11 cellular contexts compared by ENCODE assay signal in genomic region chrX:45762699-45763647, GRCh38.
DNase-seq lines count a peak whose midpoint lies in the region; ATAC-seq and TF ChIP-seq lines count a peak whose summit lies in the region.
"Had no signal": no experiment of that assay in that cellular context is flagged by ENCODE, and none has a peak within 500 bp of the region (broad histone marks: within the 10 kb centered on the region; RNA-seq: fewer than 3 reads in every experiment).

No MANE protein-coding gene starts in this region.

- H4K20me1 ChIP-seq in smooth muscle cell (ENCODE audit: low read depth): peaks cover 33% of the 10 kb centered on the region

- peak overlapping the region; percentile 88 for H3K27ac ChIP-seq in smooth muscle cell (ENCODE audit: low read depth)
- H3K27ac ChIP-seq in Peyer's patch: peak overlapping the region in 2 of 4 donors; percentile 21 to 50
- H3K27ac ChIP-seq: tibial artery had no signal

- peaks cover 60% of the 10 kb centered on the region for H3K4me1 Mint-ChIP-seq in activated T-helper 2 cell treated with anti-CD3 and anti-CD28 coated beads, Interferon-gamma antibody, Interleukin-2, Interleukin-4, amounts not matched to agents 10 μg/mL and 5 μg/mL and 100 μg/mL, durations not matched to agents 14 hours and 24 hours and 36 hours (ENCODE audit: low read depth)

- no peaks in the 10 kb centered on the region for H3K9me3 Mint-ChIP-seq in activated T-helper 2 cell treated with anti-CD3 and anti-CD28 coated beads, Interferon-gamma antibody, Interleukin-2, Interleukin-4, amounts not matched to agents 10 μg/mL and 5 μg/mL and 100 μg/mL, durations not matched to agents 14 hours and 24 hours and 36 hours

- H3K36me3 Mint-ChIP-seq in activated T-helper 2 cell treated with anti-CD3 and anti-CD28 coated beads, Interferon-gamma antibody, Interleukin-2, Interleukin-4, amounts not matched to agents 10 μg/mL and 5 μg/mL and 100 μg/mL, durations not matched to agents 14 hours and 24 hours and 36 hours (ENCODE audit: low read depth): peaks cover 81% of the 10 kb centered on the region

- H3K27me3 Mint-ChIP-seq in activated T-helper 2 cell treated with anti-CD3 and anti-CD28 coated beads, Interferon-gamma antibody, Interleukin-2, Interleukin-4, amounts not matched to agents 10 μg/mL and 5 μg/mL and 100 μg/mL, durations not matched to agents 14 hours and 24 hours and 36 hours (ENCODE audit: low read depth): no peaks in the 10 kb centered on the region

- H3K36me3 ChIP-seq in smooth muscle cell (ENCODE audit: low read depth): no peaks in the 10 kb centered on the region
- H3K36me3 ChIP-seq in Peyer's patch: no peaks in the 10 kb centered on the region
- H3K36me3 ChIP-seq: tibial artery had no signal

- H3K9ac ChIP-seq in smooth muscle cell (ENCODE audit: low read depth): no peak overlapping the region

- H3K4me3 ChIP-seq in smooth muscle cell (no peak overlapping the region), Peyer's patch (no peak overlapping the region)
- H3K4me3 ChIP-seq: tibial artery had no signal

- H3K4me3 Mint-ChIP-seq in activated T-helper 2 cell treated with anti-CD3 and anti-CD28 coated beads, Interferon-gamma antibody, Interleukin-2, Interleukin-4, amounts not matched to agents 10 μg/mL and 5 μg/mL and 100 μg/mL, durations not matched to agents 14 hours and 24 hours and 36 hours (ENCODE audit: low read depth): peak overlapping the region; percentile 55

- H3K79me2 ChIP-seq in smooth muscle cell (ENCODE audit: low read depth): peaks cover 68% of the 10 kb centered on the region

- no peak for DNase-seq in activated CD4-positive, CD25-positive, alpha-beta regulatory T cell treated with anti-CD3 and anti-CD28 coated beads, Interleukin-2, amount 50 U/mL, for 72 hours
- DNase-seq in activated T-helper 2 cell treated with anti-CD3 and anti-CD28 coated beads, Interferon-gamma antibody, Interleukin-2, Interleukin-4, amounts not matched to agents 10 μg/mL and 5 μg/mL and 100 μg/mL, durations not matched to agents 14 hours and 24 hours and 36 hours (ENCODE audit: low spot score): no peak
- DNase-seq in smooth muscle cell (lab: John Stamatoyannopoulos, UW; ENCODE audit: unreplicated experiment): no peak
- DNase-seq in dermis blood vessel endothelial cell: no peak
- no peak for DNase-seq in Peyer's patch
- DNase-seq: activated CD4-positive, alpha-beta T cell treated with anti-CD3 and anti-CD28 coated beads for 1 hour; NCI-H2227 treated with DMSO at 0.1 percent for 48 hours; tibial artery had no signal

- H3K4me1 ChIP-seq in smooth muscle cell (ENCODE audit: low read depth) (no peaks in the 10 kb centered on the region), Peyer's patch (no peaks in the 10 kb centered on the region)

- ATAC-seq in activated CD4-positive, CD25-positive, alpha-beta regulatory T cell treated with anti-CD3 and anti-CD28 coated beads, Interleukin-2, amount 50 U/mL, for 24 hours: peak; percentile 25 to 34
- ATAC-seq in HG03432 (IDR thresholded peaks at IDR 0.05; ENCODE audit: unreplicated experiment): peak; percentile 33
- ATAC-seq in GM19397 (IDR thresholded peaks at IDR 0.05; ENCODE audit: unreplicated experiment): no peak

- no peak overlapping the region for H2AFZ ChIP-seq in smooth muscle cell (ENCODE audit: low read depth)

- H3K27me3 ChIP-seq in smooth muscle cell (ENCODE audit: low read depth): no peaks in the 10 kb centered on the region
- H3K27me3 ChIP-seq in Peyer's patch: no peaks in the 10 kb centered on the region
- H3K27me3 ChIP-seq: tibial artery had no signal

- no peak overlapping the region for H3K4me2 ChIP-seq in smooth muscle cell

- TF ChIP-seq POLR2A in Peyer's patch (IDR thresholded peaks at IDR 0.05): no peak

- peaks cover 7% of the 10 kb centered on the region for H3F3A ChIP-seq in smooth muscle cell (ENCODE audit: low read depth)

- 68% methylated on average over 6 of the region's 6 CpGs for WGBS in smooth muscle cell (ENCODE audit: low lambda C conversion rate)

- intact Hi-C loops in activated T-helper 2 cell treated with anti-CD3 and anti-CD28 coated beads, Interferon-gamma antibody, Interleukin-2, Interleukin-4, amounts not matched to agents 10 μg/mL and 5 μg/mL and 100 μg/mL, durations not matched to agents 14 hours and 24 hours and 36 hours (cut with micrococcal nuclease): loop anchor here (5.0 kb wide), 1 partner anchor 256 kb away; no protein-coding TSS in a partner anchor

- no peaks in the 10 kb centered on the region for H3K9me3 ChIP-seq in smooth muscle cell (replicated peaks; ENCODE audit: low read depth)
- H3K9me3 ChIP-seq in Peyer's patch: no peaks in the 10 kb centered on the region
- H3K9me3 ChIP-seq: tibial artery had no signal

- TF ChIP-seq CTCF in smooth muscle cell (IDR thresholded peaks at IDR 0.05; ENCODE audit: borderline replicate concordance, insufficient read depth, poor library complexity, severe bottlenecking): no peak
- TF ChIP-seq CTCF in Peyer's patch (IDR thresholded peaks at IDR 0.05): no peak

- H3K27ac Mint-ChIP-seq in activated T-helper 2 cell treated with anti-CD3 and anti-CD28 coated beads, Interferon-gamma antibody, Interleukin-2, Interleukin-4, amounts not matched to agents 10 μg/mL and 5 μg/mL and 100 μg/mL, durations not matched to agents 14 hours and 24 hours and 36 hours: peak overlapping the region; percentile 74
